Comparison of ENCODE assay signal across 1 cellular context in genomic region chr20:47361268-47361665, GRCh38.
TF ChIP-seq lines count a peak whose summit lies in the region.

No MANE protein-coding gene starts in this region.

TF ChIP-seq in A549, 52 proteins besides CTCF, POLR2A, EP300 and RAD21 (continued from another document):
- TF ChIP-seq RCOR1 (IDR thresholded peaks at IDR 0.05; ENCODE audit: low read depth, low read length) (no peak), CHD4 (IDR thresholded peaks at IDR 0.05; ENCODE audit: borderline replicate concordance) (no peak)
